2 cellular contexts compared by ENCODE assay signal in the genomic region with DNA sequence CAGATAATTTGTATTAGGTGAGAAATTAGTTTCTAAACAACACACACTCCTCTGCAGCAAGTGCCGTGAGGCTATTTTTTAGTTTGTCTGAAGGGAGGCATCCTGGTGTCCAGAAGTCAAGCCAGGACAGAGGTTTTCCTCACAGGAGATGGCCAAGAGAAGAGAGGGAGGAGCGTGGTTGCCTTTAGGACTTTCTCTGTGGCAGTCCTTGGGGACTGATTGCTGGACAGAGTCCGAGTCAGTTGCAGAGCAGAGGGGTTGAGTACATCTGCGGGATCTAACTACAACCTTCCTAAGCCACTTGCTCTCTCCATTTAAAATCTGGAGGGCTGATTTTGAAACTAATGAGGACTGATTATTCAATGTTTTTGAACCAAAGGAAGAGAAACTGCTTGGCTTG.
TF ChIP-seq lines count a peak whose summit lies in the region.

No MANE protein-coding gene starts in this region.

TF ChIP-seq in PFSK-1, 5 proteins besides CTCF, POLR2A, EP300 and RAD21 (continued from another document):
- TF ChIP-seq, protein P1, sequence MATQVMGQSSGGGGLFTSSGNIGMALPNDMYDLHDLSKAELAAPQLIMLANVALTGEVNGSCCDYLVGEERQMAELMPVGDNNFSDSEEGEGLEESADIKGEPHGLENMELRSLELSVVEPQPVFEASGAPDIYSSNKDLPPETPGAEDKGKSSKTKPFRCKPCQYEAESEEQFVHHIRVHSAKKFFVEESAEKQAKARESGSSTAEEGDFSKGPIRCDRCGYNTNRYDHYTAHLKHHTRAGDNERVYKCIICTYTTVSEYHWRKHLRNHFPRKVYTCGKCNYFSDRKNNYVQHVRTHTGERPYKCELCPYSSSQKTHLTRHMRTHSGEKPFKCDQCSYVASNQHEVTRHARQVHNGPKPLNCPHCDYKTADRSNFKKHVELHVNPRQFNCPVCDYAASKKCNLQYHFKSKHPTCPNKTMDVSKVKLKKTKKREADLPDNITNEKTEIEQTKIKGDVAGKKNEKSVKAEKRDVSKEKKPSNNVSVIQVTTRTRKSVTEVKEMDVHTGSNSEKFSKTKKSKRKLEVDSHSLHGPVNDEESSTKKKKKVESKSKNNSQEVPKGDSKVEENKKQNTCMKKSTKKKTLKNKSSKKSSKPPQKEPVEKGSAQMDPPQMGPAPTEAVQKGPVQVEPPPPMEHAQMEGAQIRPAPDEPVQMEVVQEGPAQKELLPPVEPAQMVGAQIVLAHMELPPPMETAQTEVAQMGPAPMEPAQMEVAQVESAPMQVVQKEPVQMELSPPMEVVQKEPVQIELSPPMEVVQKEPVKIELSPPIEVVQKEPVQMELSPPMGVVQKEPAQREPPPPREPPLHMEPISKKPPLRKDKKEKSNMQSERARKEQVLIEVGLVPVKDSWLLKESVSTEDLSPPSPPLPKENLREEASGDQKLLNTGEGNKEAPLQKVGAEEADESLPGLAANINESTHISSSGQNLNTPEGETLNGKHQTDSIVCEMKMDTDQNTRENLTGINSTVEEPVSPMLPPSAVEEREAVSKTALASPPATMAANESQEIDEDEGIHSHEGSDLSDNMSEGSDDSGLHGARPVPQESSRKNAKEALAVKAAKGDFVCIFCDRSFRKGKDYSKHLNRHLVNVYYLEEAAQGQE (IDR thresholded peaks at IDR 0.05; ENCODE audit: insufficient read depth in 1 of 2, low read depth in 2 of 2, low read length in 2 of 2), result peak; percentile 22 to 76; a peak in 2 of 4 replicates

TF ChIP-seq in H1, 55 proteins besides CTCF, POLR2A, EP300 and RAD21 (continued from another document):
- TF ChIP-seq SIN3A (conservative IDR thresholded peaks at IDR 0.05 in 1 of 2, IDR thresholded peaks at IDR 0.05 in 1 of 2; ENCODE audit: low read depth in 1 of 2, low read length in 2 of 2) (no peak), GTF2F1 (IDR thresholded peaks at IDR 0.05; ENCODE audit: borderline replicate concordance, low read depth, low read length) (no peak), BACH1 (IDR thresholded peaks at IDR 0.05; ENCODE audit: low read length) (no peak), MAFK (IDR thresholded peaks at IDR 0.05; ENCODE audit: low read depth, low read length) (no peak), CBX5 (IDR thresholded peaks at IDR 0.05; ENCODE audit: low read depth, low read length) (no peak), ASH2L (IDR thresholded peaks at IDR 0.05; ENCODE audit: low read length) (no peak), POU5F1 (IDR thresholded peaks at IDR 0.05; ENCODE audit: low read depth, low read length) (no peak), CHD2 (IDR thresholded peaks at IDR 0.05; ENCODE audit: low read length) (no peak), TBP (IDR thresholded peaks at IDR 0.05; ENCODE audit: low read depth, low read length) (no peak), CBX8 (IDR thresholded peaks at IDR 0.05; ENCODE audit: borderline replicate concordance, low read depth, low read length) (no peak), FOSL1 (IDR thresholded peaks at IDR 0.05; ENCODE audit: insufficient read depth, low read depth, low read length) (no peak), TEAD4 (IDR thresholded peaks at IDR 0.05; ENCODE audit: low read depth, low read length) (no peak), SRF (IDR thresholded peaks at IDR 0.05; ENCODE audit: low read depth, low read length) (no peak), RXRA (IDR thresholded peaks at IDR 0.05; ENCODE audit: insufficient read depth, low read depth, low read length) (no peak), RNF2 (IDR thresholded peaks at IDR 0.05; ENCODE audit: borderline replicate concordance, low read depth, low read length, missing control alignments, poor library complexity, severe bottlenecking) (no peak)
